ENCODE assay signal across 1 cellular context in genomic region chr3:114446605-114447004, GRCh38.
TF ChIP-seq lines count a peak whose summit lies in the region.

No MANE protein-coding gene starts in this region.

TF ChIP-seq in GM12878, 131 proteins besides CTCF, POLR2A, EP300 and RAD21 (continued from another document):
- TF ChIP-seq SUPT20H (IDR thresholded peaks at IDR 0.05; ENCODE audit: borderline replicate concordance, control insufficient read depth, low read depth, low read length) (no peak), ETV6 (conservative IDR thresholded peaks at IDR 0.05 in 1 of 2, IDR thresholded peaks at IDR 0.05 in 1 of 2; ENCODE audit: borderline replicate concordance in 1 of 2, low read depth in 1 of 2) (no peak), NR2C2 (IDR thresholded peaks at IDR 0.05; ENCODE audit: borderline replicate concordance, control insufficient read depth, insufficient read length, low read depth) (no peak)
